Comparison of ENCODE assay signal across 11 cellular contexts in the genomic region with DNA sequence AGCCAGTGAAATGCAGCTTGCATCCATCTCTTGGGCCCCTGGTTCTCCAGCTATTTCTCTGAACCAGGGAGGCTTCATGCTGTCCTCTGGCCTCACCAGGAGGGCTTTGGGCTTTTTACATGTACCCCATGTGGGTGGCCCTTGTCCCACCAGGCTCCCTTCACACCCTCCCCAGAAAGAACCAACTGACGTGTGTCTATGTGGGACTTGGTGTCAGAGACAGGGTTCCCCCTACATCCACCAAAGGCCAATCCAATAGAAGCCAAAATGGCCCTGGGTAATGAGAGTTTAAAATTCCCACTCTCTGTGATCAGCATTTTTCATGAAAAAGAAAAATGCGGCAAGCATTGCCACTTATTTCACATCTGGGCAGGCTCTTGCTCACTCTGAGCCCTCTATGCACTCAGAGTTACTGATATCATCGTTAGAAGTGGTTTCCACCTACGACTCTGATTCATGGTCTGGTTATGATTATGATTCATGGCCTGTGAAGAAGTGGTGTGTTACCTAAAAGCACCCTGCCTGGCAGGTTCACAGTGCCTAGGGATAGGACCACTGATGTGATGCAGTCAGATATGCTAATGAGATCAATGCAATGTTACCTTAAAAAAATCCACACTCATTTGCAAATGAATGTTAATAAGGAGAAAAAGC.
DNase-seq lines count a peak whose midpoint lies in the region; ATAC-seq, FAIRE-seq and TF ChIP-seq lines count a peak whose summit lies in the region.
"Had no signal": no experiment of that assay in that cellular context is flagged by ENCODE, and none has a peak within 500 bp of the region (broad histone marks: within the 10 kb centered on the region; RNA-seq: fewer than 3 reads in every experiment).

No MANE protein-coding gene starts in this region.

- no peaks in the 10 kb centered on the region for H3K36me3 ChIP-seq in osteoblast (ENCODE audit: insufficient read depth, low read length)
- H3K36me3 ChIP-seq in effector memory CD4-positive, alpha-beta T cell (ENCODE audit: control insufficient read depth, insufficient read depth, low read length): no peaks in the 10 kb centered on the region
- H3K36me3 ChIP-seq: Peyer's patch had no signal

- peaks cover 19% of the 10 kb centered on the region for H3K36me3 Mint-ChIP-seq in activated T-helper 17 cell treated with anti-CD3 and anti-CD28 coated beads, Interleukin-2, amount 50 U/mL, for 72 hours (ENCODE audit: low read depth)

- H3K4me3 ChIP-seq in A549 (no peak overlapping the region), osteoblast (ENCODE audit: insufficient read depth, low read length) (no peak overlapping the region)
- H3K4me3 ChIP-seq in effector memory CD4-positive, alpha-beta T cell (ENCODE audit: insufficient read depth, low read depth, low read length, poor library complexity, severe bottlenecking): no peak overlapping the region
- H3K4me3 ChIP-seq: Peyer's patch had no signal

- TF ChIP-seq EP300 in A549 (IDR thresholded peaks at IDR 0.05): no peak

- H3K9me3 Mint-ChIP-seq in activated T-helper 17 cell treated with anti-CD3 and anti-CD28 coated beads, Interleukin-2, amount 50 U/mL, for 72 hours: no peaks in the 10 kb centered on the region

- H3K4me1 Mint-ChIP-seq in activated T-helper 17 cell treated with anti-CD3 and anti-CD28 coated beads, Interleukin-2, amount 50 U/mL, for 72 hours: peaks cover 6% of the 10 kb centered on the region

- ATAC-seq in A549: peak; percentile 94 to 97
- peak; percentile 79 for ATAC-seq in HG03442 (IDR thresholded peaks at IDR 0.05; ENCODE audit: unreplicated experiment)
- ATAC-seq in activated T-helper 17 cell treated with anti-CD3 and anti-CD28 coated beads, Interleukin-2, amount 50 U/mL, for 72 hours (replicated peaks): peak; percentile 99
- ATAC-seq in GM19023 (IDR thresholded peaks at IDR 0.05; ENCODE audit: unreplicated experiment): no peak

- TF ChIP-seq CTCF in A549 (IDR thresholded peaks at IDR 0.05): no peak
- TF ChIP-seq CTCF in osteoblast (IDR thresholded peaks at IDR 0.05; ENCODE audit: extremely low read depth, low read depth, low read length): no peak

- DNase-seq in A549 (ENCODE audit: low read depth in 1 of 2, low spot score in 1 of 2) (peak; percentile 47 to 65), osteoblast (ENCODE audit: insufficient read length, low spot score, missing footprints) (peak; percentile 71), NCI-H748 (lab: John Stamatoyannopoulos, UW; ENCODE audit: unreplicated experiment) (no peak)
- DNase-seq in effector memory CD4-positive, alpha-beta T cell: no peak
- no peak for DNase-seq in central memory CD4-positive, alpha-beta T cell
- DNase-seq: Peyer's patch, retina had no signal

- H3K27ac ChIP-seq in A549 (peak overlapping the region; percentile 56 to 64; a peak in 5 of 6 replicates), osteoblast (ENCODE audit: low read depth, low read length) (no peak overlapping the region)
- H3K27ac ChIP-seq in effector memory CD4-positive, alpha-beta T cell (ENCODE audit: insufficient read depth, low read length, poor library complexity, severe bottlenecking): no peak overlapping the region
- H3K27ac ChIP-seq: C4-2B, Peyer's patch had no signal

- no peak for TF ChIP-seq POLR2A in A549 (IDR thresholded peaks at IDR 0.05; ENCODE audit: low read length)

- H3K9me3 ChIP-seq in A549 (peaks cover 7% of the 10 kb centered on the region; the same call in 1 of the 3 replicates), osteoblast (ENCODE audit: low read depth, low read length) (no peaks in the 10 kb centered on the region)
- no peaks in the 10 kb centered on the region for H3K9me3 ChIP-seq in effector memory CD4-positive, alpha-beta T cell (ENCODE audit: control insufficient read depth, low read length)
- H3K9me3 ChIP-seq: Peyer's patch had no signal

- H3K4me1 ChIP-seq in A549 (peaks cover 8% of the 10 kb centered on the region; the same call in 2 of the 3 replicates), osteoblast (ENCODE audit: insufficient read depth, low read length) (peaks cover 8% of the 10 kb centered on the region)
- H3K4me1 ChIP-seq in effector memory CD4-positive, alpha-beta T cell (ENCODE audit: control insufficient read depth, insufficient read depth, low read length, poor library complexity, severe bottlenecking): no peaks in the 10 kb centered on the region
- H3K4me1 ChIP-seq: Peyer's patch had no signal

- H3K4me3 Mint-ChIP-seq in activated T-helper 17 cell treated with anti-CD3 and anti-CD28 coated beads, Interleukin-2, amount 50 U/mL, for 72 hours: peak overlapping the region; percentile 20

- H4K20me1 ChIP-seq in osteoblast (ENCODE audit: insufficient read depth, low read length): no peaks in the 10 kb centered on the region

- TF ChIP-seq RAD21 in A549 (conservative IDR thresholded peaks at IDR 0.05 in 1 of 2, IDR thresholded peaks at IDR 0.05 in 1 of 2): no peak

- WGBS in A549 (ENCODE audit: missing lambda C conversion rate): 24% methylated on average over 4 of the region's 4 CpGs

- no peak for FAIRE-seq in A549 (lab: Jason Lieb, UNC)

- H3K27ac Mint-ChIP-seq in activated T-helper 17 cell treated with anti-CD3 and anti-CD28 coated beads, Interleukin-2, amount 50 U/mL, for 72 hours: no peak overlapping the region

- H3K4me2 ChIP-seq in A549 (peak overlapping the region; percentile 42; the same call in 2 of the 3 replicates), osteoblast (ENCODE audit: insufficient read depth, low read length) (no peak overlapping the region)

- H3K27me3 Mint-ChIP-seq in activated T-helper 17 cell treated with anti-CD3 and anti-CD28 coated beads, Interleukin-2, amount 50 U/mL, for 72 hours: no peaks in the 10 kb centered on the region

- H3K27me3 ChIP-seq in osteoblast (ENCODE audit: insufficient read depth, low read length): peaks cover 4% of the 10 kb centered on the region
- H3K27me3 ChIP-seq in effector memory CD4-positive, alpha-beta T cell (replicated peaks; ENCODE audit: control insufficient read depth, insufficient read depth, low read length, poor library complexity, severe bottlenecking): no peaks in the 10 kb centered on the region
- H3K27me3 ChIP-seq: Peyer's patch had no signal

- no peaks in the 10 kb centered on the region for H3K79me2 ChIP-seq in osteoblast (ENCODE audit: insufficient read depth, low read length)

- CTCF ChIA-PET in A549 (lab: Yijun Ruan, JAX): interaction anchor here (0.7 kb wide), 1 partner anchor 115 kb away, joined by 3 read pairs; no protein-coding TSS in a partner anchor

- POLR2A ChIA-PET in A549 (lab: Yijun Ruan, JAX): no interaction called here

- no peak overlapping the region for H2AFZ ChIP-seq in osteoblast (ENCODE audit: low read length)

TF ChIP-seq in A549, 52 proteins besides CTCF, POLR2A, EP300 and RAD21:
- TF ChIP-seq FOSL2 (IDR thresholded peaks at IDR 0.05) (peak; percentile 53), FOSL2 (CRISPR knock-in tag; IDR thresholded peaks at IDR 0.05) (peak; percentile 63), BCL3 (IDR thresholded peaks at IDR 0.05) (no peak), ZFP36 (IDR thresholded peaks at IDR 0.05; ENCODE audit: borderline replicate concordance, partially characterized antibody) (peak; percentile 77), REST (IDR thresholded peaks at IDR 0.05) (no peak), TP53 (CRISPR knock-in tag; IDR thresholded peaks at IDR 0.05) (no peak), ATOH8 (CRISPR knock-in tag; IDR thresholded peaks at IDR 0.05; ENCODE audit: low read depth) (no peak), NR3C1 (IDR thresholded peaks at IDR 0.05) (no peak), JUNB (IDR thresholded peaks at IDR 0.05) (peak; percentile 54), RFX5 (IDR thresholded peaks at IDR 0.05) (no peak), CBX2 (IDR thresholded peaks at IDR 0.05; ENCODE audit: borderline replicate concordance, low read depth) (no peak), SMC3 (IDR thresholded peaks at IDR 0.05) (no peak)

Comparison
In these comparisons a context has a peak if more than half of its experiments do, and no peak if none do; other contexts are left out.
1. DNase-seq: peak in A549 (2 of 2) and osteoblast (single experiment); none in effector memory CD4-positive, alpha-beta T cell (0 of 3), central memory CD4-positive, alpha-beta T cell (single experiment) and NCI-H748 (single experiment).
2. H3K27ac ChIP-seq: peak in A549 (2 of 2); none in osteoblast (single experiment) and effector memory CD4-positive, alpha-beta T cell (single experiment).